10 cellular contexts compared by ENCODE assay signal in genomic region chr1:54774820-54775498, GRCh38. TPM values are rescaled to one million over a fixed set of nuclear protein-coding genes. Genes with fewer than 3 reads are reported as not detected.
A peak's percentile ranks its signal among the peaks of the same experiment; 100 is the strongest.
DNase-seq lines count a peak whose midpoint lies in the region; ATAC-seq and TF ChIP-seq lines count a peak whose summit lies in the region.
"Had no signal": no experiment of that assay in that cellular context is flagged by ENCODE, and none has a peak within 500 bp of the region (broad histone marks: within the 10 kb centered on the region; RNA-seq: fewer than 3 reads in every experiment).

No MANE protein-coding gene starts in this region.

- intact Hi-C loops in ovary (cut with DNase I): no loop called here
- intact Hi-C loops in head of caudate nucleus (cut with DNase I): no loop called here

- no peaks in the 10 kb centered on the region for H3K27me3 ChIP-seq in ovary

- no peak overlapping the region for H3K27ac ChIP-seq in ovary

- no peak for TF ChIP-seq EP300 in ovary (IDR thresholded peaks at IDR 0.05)

- TF ChIP-seq POLR2A in ovary (IDR thresholded peaks at IDR 0.05): no peak

- H3K36me3 ChIP-seq in ovary: no peaks in the 10 kb centered on the region

- peak; percentile 10 for DNase-seq in ACHN
- DNase-seq in H4 (ENCODE audit: low spot score): peak; percentile 50
- DNase-seq in OCI-M1 (lab: John Stamatoyannopoulos, UW): peak; percentile 67
- peak; percentile 28 for DNase-seq in fibroblast of pulmonary artery (ENCODE audit: low read depth)
- DNase-seq in ovary: no peak
- DNase-seq in stimulated activated CD4-positive, alpha-beta T cell treated with anti-CD3 and anti-CD28 coated beads, Interleukin-2, amount 100 ng/mL, for 48 hours: no peak
- DNase-seq in head of caudate nucleus: no peak
- DNase-seq: DMS79 treated with DMSO at 0.1 percent for 48 hours; effector CD8-positive, alpha-beta T cell had no signal

- TF ChIP-seq CTCF in fibroblast of pulmonary artery (IDR thresholded peaks at IDR 0.05; ENCODE audit: low read length, missing control alignments) (no peak), ovary (IDR thresholded peaks at IDR 0.05) (no peak)

- H3K4me3 ChIP-seq in fibroblast of pulmonary artery (replicated peaks; ENCODE audit: low read depth, low read length): no peak overlapping the region
- H3K4me3 ChIP-seq in ovary: no peak overlapping the region

- in situ Hi-C loops in ACHN (cut with HindIII; ENCODE audit: low pct_ligation_motif_present, low pct_unique_long_range_greater_than_20kb, low sequenced_read_pairs): no loop called here

- H3K4me1 ChIP-seq in ovary (ENCODE audit: insufficient read depth): no peaks in the 10 kb centered on the region

- WGBS in ovary, 3 donors: 60 to 67% (median 64%) methylated on average over 15 of the region's 15 CpGs

- no peaks in the 10 kb centered on the region for H3K9me3 ChIP-seq in ovary

- no peak for ATAC-seq in HG03280 (IDR thresholded peaks at IDR 0.05; ENCODE audit: unreplicated experiment)

RNA-seq across cellular contexts. Expression of gene PARS2, which starts 10.6 kb away (rescaled TPM):
- 6.1 and 7.0 TPM in 2 replicates for total RNA-seq in H4 (2014; rRNA removed; shearing (Covaris generic))
- 1 to 10 TPM; 3.2 to 9.6 (median 7.0) TPM for total RNA-seq in ovary
- polyA plus RNA-seq in ovary: 1 to 10 TPM; 4.3 to 6.4 TPM

RNA-seq across cellular contexts. Expression of gene TTC22, which starts 26.2 kb away (rescaled TPM):
- not detected in 2 replicates for total RNA-seq in H4 (2014; rRNA removed; shearing (Covaris generic))
- 1 to 10 TPM in 4 of 7 donors, under 1 TPM in 3; 0.13 to 9.1 (median 1.1) TPM for total RNA-seq in ovary
- polyA plus RNA-seq in ovary: under 1 TPM; 0.21 to 0.47 TPM

RNA-seq across cellular contexts. Expression of gene TTC4, which starts 59.3 kb away (rescaled TPM):
- total RNA-seq in H4 (2014; rRNA removed; shearing (Covaris generic)): 47.8 and 52.9 TPM in 2 replicates
- 10 to 100 TPM; 15.4 to 26.2 (median 19.9) TPM for total RNA-seq in ovary
- polyA plus RNA-seq in ovary: 10 to 100 TPM; 12.6 to 29.9 TPM

Comparison
In these comparisons a context has a peak if more than half of its experiments do, and no peak if none do; other contexts are left out.
1. DNase-seq: peak in ACHN (single experiment), H4 (single experiment), OCI-M1 (single experiment) and fibroblast of pulmonary artery (single experiment); none in ovary (0 of 5), stimulated activated CD4-positive, alpha-beta T cell treated with anti-CD3 and anti-CD28 coated beads, Interleukin-2, amount 100 ng/mL, for 48 hours (0 of 2) and head of caudate nucleus (0 of 42).